Comparison of ENCODE assay signal across 8 cellular contexts in the genomic region with DNA sequence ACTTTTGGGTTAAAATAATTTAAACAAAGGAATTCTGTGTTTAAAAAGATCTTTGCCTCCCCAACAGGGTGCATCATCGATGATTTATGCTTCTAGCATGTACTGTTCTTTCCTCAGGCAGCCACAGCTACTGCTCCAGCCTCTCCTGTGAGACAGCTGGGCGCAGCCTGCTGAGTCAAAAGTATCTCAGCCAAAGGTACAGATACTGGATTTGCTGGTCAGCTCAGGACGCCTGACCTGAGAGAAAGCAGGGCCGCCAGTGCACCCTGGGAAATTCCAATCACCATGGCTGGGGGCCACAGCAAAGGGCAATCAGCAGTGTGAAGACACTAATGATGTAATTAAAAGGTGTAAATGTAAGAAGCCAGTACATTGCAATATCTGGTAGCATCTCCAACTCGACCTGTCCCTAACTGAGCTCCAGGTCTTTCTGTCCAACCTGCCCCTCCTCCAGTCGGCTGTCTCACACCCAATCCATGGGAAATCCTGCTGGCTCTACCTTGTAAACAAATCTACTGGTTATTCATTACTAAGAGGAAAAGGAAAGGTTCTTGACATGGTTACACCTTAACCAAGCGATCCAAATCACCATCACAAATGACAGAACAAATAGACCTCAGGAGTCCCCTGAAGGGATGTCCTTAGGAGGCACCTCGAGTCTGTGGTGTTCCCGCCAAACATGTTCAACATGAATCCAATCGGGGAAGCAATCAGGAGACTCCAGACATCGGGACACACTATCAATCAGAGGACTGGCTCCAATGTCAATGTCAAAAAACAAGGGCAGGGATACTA. TPM values are rescaled to one million over a fixed set of nuclear protein-coding genes. Genes with fewer than 3 reads are reported as not detected.
DNase-seq lines count a peak whose midpoint lies in the region; TF ChIP-seq lines count a peak whose summit lies in the region.

No MANE protein-coding gene starts in this region.

- peaks cover 32% of the 10 kb centered on the region for H3K4me1 ChIP-seq in mucosa of stomach (ENCODE audit: control insufficient read depth, insufficient read depth, low read length)

- H3K4me3 ChIP-seq in MG63 (no peak overlapping the region), epithelial cell of esophagus (ENCODE audit: low read length) (no peak overlapping the region), mucosa of stomach (ENCODE audit: low read length) (no peak overlapping the region)

- DNase-seq in AG08396 (ENCODE audit: low spot score) (peak; percentile 83), MG63 (peak; percentile 94), epithelial cell of esophagus (ENCODE audit: low read depth) (peak; percentile 96), NCI-H2029 treated with DMSO at 0.1 percent for 48 hours (lab: John Stamatoyannopoulos, UW) (no peak), SIG-M5 treated with dmso at 0.1 percent for 504 hours (lab: John Stamatoyannopoulos, UW; ENCODE audit: unreplicated experiment) (no peak), NCI-H526 (lab: John Stamatoyannopoulos, UW) (no peak), globus pallidus (ENCODE audit: low spot score) (no peak)

- H3K9me3 ChIP-seq in MG63 (no peaks in the 10 kb centered on the region), mucosa of stomach (ENCODE audit: control insufficient read depth, low read length) (no peaks in the 10 kb centered on the region)

- H3K36me3 ChIP-seq in MG63 (peaks cover 8% of the 10 kb centered on the region), mucosa of stomach (ENCODE audit: control insufficient read depth, insufficient read depth, low read length) (no peaks in the 10 kb centered on the region)

- no peak for TF ChIP-seq CTCF in epithelial cell of esophagus (IDR thresholded peaks at IDR 0.05; ENCODE audit: insufficient read depth, low read depth, low read length, missing control alignments)

- H3K9ac ChIP-seq in mucosa of stomach (ENCODE audit: low read length) = peak overlapping the region; percentile 20

- H3K27me3 ChIP-seq in MG63 (no peaks in the 10 kb centered on the region), mucosa of stomach (ENCODE audit: control insufficient read depth, insufficient read depth, low read length) (no peaks in the 10 kb centered on the region)

RNA-seq across cellular contexts. Expression of gene OPA3, which starts 7.3 kb away (rescaled TPM):
- 21.2 and 28.7 TPM in 2 replicates for total RNA-seq in MG63 (2014; rRNA removed; shearing (Covaris generic); ENCODE audit: low replicate concordance)

RNA-seq across cellular contexts. Expression of gene GPR4, which starts 24.7 kb away (rescaled TPM):
- total RNA-seq in MG63 (2014; rRNA removed; shearing (Covaris generic); ENCODE audit: low replicate concordance) = not detected in 2 replicates

Comparison
In these comparisons a context has a peak if more than half of its experiments do, and no peak if none do; other contexts are left out.
1. DNase-seq: peak in AG08396 (single experiment), MG63 (single experiment) and epithelial cell of esophagus (single experiment); none in NCI-H2029 treated with DMSO at 0.1 percent for 48 hours (single experiment), SIG-M5 treated with dmso at 0.1 percent for 504 hours (single experiment), NCI-H526 (0 of 2) and globus pallidus (single experiment).